Comparison of ENCODE assay signal across 22 cellular contexts in the genomic region with DNA sequence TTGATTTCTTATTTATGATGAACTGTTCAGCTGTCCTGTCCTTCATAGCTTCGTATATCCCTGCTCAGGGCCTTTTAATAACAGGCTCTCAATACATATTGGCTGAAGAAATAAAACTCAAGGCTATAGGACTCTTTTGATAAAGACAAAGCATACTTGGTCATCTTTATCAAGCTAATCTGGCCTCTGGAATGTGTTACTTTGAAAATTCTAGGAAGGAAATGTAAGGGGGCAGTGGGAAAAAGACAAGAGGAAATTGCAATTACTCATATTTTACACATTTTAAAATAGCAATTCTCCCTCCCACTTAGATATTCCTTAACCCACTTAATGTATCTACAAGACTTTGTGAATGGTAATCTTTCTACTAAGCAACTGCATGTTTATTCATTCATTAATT.
DNase-seq lines count a peak whose midpoint lies in the region; ATAC-seq, FAIRE-seq and TF ChIP-seq lines count a peak whose summit lies in the region.
"Had no signal": no experiment of that assay in that cellular context is flagged by ENCODE, and none has a peak within 500 bp of the region (broad histone marks: within the 10 kb centered on the region; RNA-seq: fewer than 3 reads in every experiment).

No MANE protein-coding gene starts in this region.

- TF ChIP-seq POLR2A in gastrocnemius medialis (IDR thresholded peaks at IDR 0.05): no peak

- no peak for ATAC-seq in activated T-helper 17 cell treated with anti-CD3 and anti-CD28 coated beads, Interleukin-2, amount 50 U/mL, for 72 hours (replicated peaks)
- ATAC-seq in gastrocnemius medialis (no peak), GM18861 (IDR thresholded peaks at IDR 0.05; ENCODE audit: unreplicated experiment) (no peak), GM21786 (IDR thresholded peaks at IDR 0.05; ENCODE audit: unreplicated experiment) (no peak)

- H3K27me3 Mint-ChIP-seq in activated naive CD8-positive, alpha-beta T cell: no peaks in the 10 kb centered on the region
- H3K27me3 Mint-ChIP-seq in activated naive CD8-positive, alpha-beta T cell treated with anti-CD3 and anti-CD28 coated beads for 36 hours: no peaks in the 10 kb centered on the region
- no peaks in the 10 kb centered on the region for H3K27me3 Mint-ChIP-seq in activated T-helper 17 cell treated with anti-CD3 and anti-CD28 coated beads, Interleukin-2, amount 50 U/mL, for 72 hours
- H3K27me3 Mint-ChIP-seq: B cell; CD8-positive, alpha-beta memory T cell had no signal

- in situ Hi-C loops in gastrocnemius medialis (cut with MboI; ENCODE audit: low sequenced_read_pairs in 4 of 4): no loop called here

- H3K27me3 ChIP-seq in gastrocnemius medialis: no peaks in the 10 kb centered on the region
- H3K27me3 ChIP-seq: MG63 had no signal

- peak overlapping the region; percentile 20 for H3K4me3 Mint-ChIP-seq in activated naive CD8-positive, alpha-beta T cell
- no peak overlapping the region for H3K4me3 Mint-ChIP-seq in activated naive CD8-positive, alpha-beta T cell treated with anti-CD3 and anti-CD28 coated beads for 36 hours
- H3K4me3 Mint-ChIP-seq in activated T-helper 17 cell treated with anti-CD3 and anti-CD28 coated beads, Interleukin-2, amount 50 U/mL, for 72 hours: no peak overlapping the region
- H3K4me3 Mint-ChIP-seq: B cell; CD14-positive monocyte; CD8-positive, alpha-beta memory T cell; GM23338; H9 had no signal

- TF ChIP-seq CTCF in gastrocnemius medialis (IDR thresholded peaks at IDR 0.05 in 4 of 5, conservative IDR thresholded peaks at IDR 0.05 in 1 of 5): no peak

- H3K4me3 ChIP-seq in gastrocnemius medialis: no peak overlapping the region
- H3K4me3 ChIP-seq: A549, GM23338, MG63, SK-N-MC had no signal

- H3K27ac Mint-ChIP-seq in activated naive CD8-positive, alpha-beta T cell: no peak overlapping the region
- H3K27ac Mint-ChIP-seq in activated naive CD8-positive, alpha-beta T cell treated with anti-CD3 and anti-CD28 coated beads for 36 hours: no peak overlapping the region
- H3K27ac Mint-ChIP-seq in activated T-helper 17 cell treated with anti-CD3 and anti-CD28 coated beads, Interleukin-2, amount 50 U/mL, for 72 hours: peak overlapping the region; percentile 54
- H3K27ac Mint-ChIP-seq: B cell, GM23338, H9 had no signal

- H3K9me3 ChIP-seq in gastrocnemius medialis: no peaks in the 10 kb centered on the region
- H3K9me3 ChIP-seq: A549, MG63 had no signal

- peaks cover 34 to 35% of the 10 kb centered on the region in 2 donors for H3K4me1 ChIP-seq in gastrocnemius medialis

- intact Hi-C loops in gastrocnemius medialis (cut with DNase I; ENCODE audit: low total_unique reads): loop anchor here (10.0 kb wide), 1 partner anchor 61 kb away; no protein-coding TSS in a partner anchor

- no peaks in the 10 kb centered on the region for H3K9me3 Mint-ChIP-seq in activated naive CD8-positive, alpha-beta T cell (ENCODE audit: low read depth)
- H3K9me3 Mint-ChIP-seq in activated naive CD8-positive, alpha-beta T cell treated with anti-CD3 and anti-CD28 coated beads for 36 hours: no peaks in the 10 kb centered on the region
- no peaks in the 10 kb centered on the region for H3K9me3 Mint-ChIP-seq in activated T-helper 17 cell treated with anti-CD3 and anti-CD28 coated beads, Interleukin-2, amount 50 U/mL, for 72 hours
- H3K9me3 Mint-ChIP-seq: CD14-positive monocyte; CD8-positive, alpha-beta memory T cell; GM23338; H9 had no signal

- FAIRE-seq in GM19239 (lab: Jason Lieb, UNC): peak; percentile 26
- FAIRE-seq: A549, GM12892, RCC 7860 had no signal

- H3K27ac ChIP-seq in gastrocnemius medialis: peak overlapping the region in 3 of 4 donors; percentile 5 to 50 (median 30)
- H3K27ac ChIP-seq: A549, SK-N-MC had no signal

- H3K4me1 Mint-ChIP-seq in activated naive CD8-positive, alpha-beta T cell (ENCODE audit: low read depth): peaks cover 40% of the 10 kb centered on the region
- peaks cover 35% of the 10 kb centered on the region for H3K4me1 Mint-ChIP-seq in activated naive CD8-positive, alpha-beta T cell treated with anti-CD3 and anti-CD28 coated beads for 36 hours
- peaks cover 59% of the 10 kb centered on the region for H3K4me1 Mint-ChIP-seq in activated T-helper 17 cell treated with anti-CD3 and anti-CD28 coated beads, Interleukin-2, amount 50 U/mL, for 72 hours

- no peak for DNase-seq in activated naive CD8-positive, alpha-beta T cell treated with anti-CD3 and anti-CD28 coated beads for 36 hours
- DNase-seq in GM19239 (ENCODE audit: insufficient read length, low spot score): no peak
- no peak for DNase-seq in gastrocnemius medialis
- no peak for DNase-seq in Ammon's horn (ENCODE audit: low spot score)
- DNase-seq: CD8-positive, alpha-beta memory T cell; DMS 273 treated with DMSO at 0.1 percent for 48 hours; H9; KBM-7; MG63; NCI-H2029; SIG-M5 had no signal

- H3K36me3 Mint-ChIP-seq in activated naive CD8-positive, alpha-beta T cell: peaks cover 32% of the 10 kb centered on the region
- H3K36me3 Mint-ChIP-seq in activated naive CD8-positive, alpha-beta T cell treated with anti-CD3 and anti-CD28 coated beads for 36 hours: peaks cover 63% of the 10 kb centered on the region
- H3K36me3 Mint-ChIP-seq in activated T-helper 17 cell treated with anti-CD3 and anti-CD28 coated beads, Interleukin-2, amount 50 U/mL, for 72 hours (ENCODE audit: low read depth): peaks cover 75% of the 10 kb centered on the region

- no peaks in the 10 kb centered on the region for H3K36me3 ChIP-seq in gastrocnemius medialis
